ENCODE assay signal across 9 cellular contexts in genomic region chr10:14008648-14009072, GRCh38.
DNase-seq lines count a peak whose midpoint lies in the region; ATAC-seq and TF ChIP-seq lines count a peak whose summit lies in the region.
"Had no signal": no experiment of that assay in that cellular context is flagged by ENCODE, and none has a peak within 500 bp of the region (broad histone marks: within the 10 kb centered on the region; RNA-seq: fewer than 3 reads in every experiment).

No MANE protein-coding gene starts in this region.

- no peaks in the 10 kb centered on the region for H3K36me3 ChIP-seq in body of pancreas (replicated peaks in 1 of 2; ENCODE audit: insufficient read depth in 1 of 2, low read depth in 2 of 2)

- whole genome bisulfite sequencing in body of pancreas, 2 donors = 51 to 57% methylated on average over 9 of the region's 9 CpGs

- no peaks in the 10 kb centered on the region for H3K9me3 ChIP-seq in body of pancreas

- H3K36me3 Mint-ChIP-seq in activated CD4-positive, alpha-beta memory T cell treated with anti-CD3 and anti-CD28 coated beads for 36 hours = no peaks in the 10 kb centered on the region
- H3K36me3 Mint-ChIP-seq in glutamatergic neuron (ENCODE audit: unreplicated experiment) = no peaks in the 10 kb centered on the region

- TF ChIP-seq POLR2A in body of pancreas (IDR thresholded peaks at IDR 0.05) = no peak

- no peak overlapping the region for H3K27ac ChIP-seq in body of pancreas
- H3K27ac ChIP-seq: 22Rv1 had no signal

- peaks cover 5% of the 10 kb centered on the region for H3K4me1 ChIP-seq in body of pancreas

- TF ChIP-seq CTCF in glutamatergic neuron (IDR thresholded peaks at IDR 0.05; ENCODE audit: partially characterized antibody, unreplicated experiment) = no peak
- TF ChIP-seq CTCF in body of pancreas (IDR thresholded peaks at IDR 0.05) = no peak

- peaks cover 33% of the 10 kb centered on the region for H3K4me1 Mint-ChIP-seq in activated CD4-positive, alpha-beta memory T cell treated with anti-CD3 and anti-CD28 coated beads for 36 hours (ENCODE audit: low read depth)
- H3K4me1 Mint-ChIP-seq in glutamatergic neuron (ENCODE audit: low read depth, unreplicated experiment) = peaks cover 50% of the 10 kb centered on the region
- H3K4me1 Mint-ChIP-seq in stimulated activated naive CD8-positive, alpha-beta T cell treated with anti-CD3 and anti-CD28 coated beads, Interleukin-15, amount 100 ng/mL, for 72 hours = peaks cover 44% of the 10 kb centered on the region

- no peak for ATAC-seq in stimulated activated naive CD8-positive, alpha-beta T cell treated with anti-CD3 and anti-CD28 coated beads, Interleukin-15, amount 100 ng/mL, for 72 hours
- no peak for ATAC-seq in body of pancreas

- DNase-seq in DMS53 (lab: John Stamatoyannopoulos, UW) (peak; percentile 41), DMS53 treated with DMSO at 0.1 percent for 48 hours (lab: John Stamatoyannopoulos, UW; ENCODE audit: unreplicated experiment) (no peak), glutamatergic neuron (no peak), body of pancreas (no peak), NCI-H748 treated with DMSO at 0.1 percent for 48 hours (lab: John Stamatoyannopoulos, UW) (no peak)
- DNase-seq in activated CD4-positive, alpha-beta memory T cell treated with anti-CD3 and anti-CD28 coated beads for 36 hours = no peak
- DNase-seq in stimulated activated naive CD8-positive, alpha-beta T cell treated with anti-CD3 and anti-CD28 coated beads, Interleukin-15, amount 100 ng/mL, for 72 hours = no peak
- no peak for DNase-seq in activated effector memory CD4-positive, alpha-beta T cell treated with anti-CD3 and anti-CD28 coated beads, Interleukin-2, amount 50 U/mL, for 16 hours

- intact Hi-C loops in activated CD4-positive, alpha-beta memory T cell treated with anti-CD3 and anti-CD28 coated beads for 36 hours (cut with micrococcal nuclease) = loop anchor here (1.0 to 2.0 kb wide), 5 partner anchors 24 to 422 kb away; partner anchors contain the start of gene PRPF18
- intact Hi-C loops in body of pancreas (cut with DNase I) = no loop called here

- CTCF ChIA-PET in activated CD4-positive, alpha-beta memory T cell treated with anti-CD3 and anti-CD28 coated beads for 36 hours (lab: Charles Lee) = interaction anchor here (0.8 kb wide), 1 partner anchor 24 kb away, joined by 4 read pairs; no protein-coding TSS in a partner anchor

- H3K4me3 ChIP-seq in body of pancreas = no peak overlapping the region

- POLR2A ChIA-PET in activated CD4-positive, alpha-beta memory T cell treated with anti-CD3 and anti-CD28 coated beads for 36 hours (lab: Charles Lee) = interaction anchor here (3.5 kb wide), 1 partner anchor 177 kb away, joined by 17 read pairs; no protein-coding TSS in a partner anchor

- H3K27ac Mint-ChIP-seq in activated CD4-positive, alpha-beta memory T cell treated with anti-CD3 and anti-CD28 coated beads for 36 hours = peak overlapping the region; percentile 11
- peak overlapping the region; percentile 90 for H3K27ac Mint-ChIP-seq in glutamatergic neuron (ENCODE audit: unreplicated experiment)
- H3K27ac Mint-ChIP-seq in stimulated activated naive CD8-positive, alpha-beta T cell treated with anti-CD3 and anti-CD28 coated beads, Interleukin-15, amount 100 ng/mL, for 72 hours = peak overlapping the region in 1 of 2 donors; percentile 11

- no peaks in the 10 kb centered on the region for H3K27me3 ChIP-seq in body of pancreas

- H3K4me3 Mint-ChIP-seq in activated CD4-positive, alpha-beta memory T cell treated with anti-CD3 and anti-CD28 coated beads for 36 hours = peak overlapping the region; percentile 81
- peak overlapping the region; percentile 71 for H3K4me3 Mint-ChIP-seq in glutamatergic neuron (ENCODE audit: unreplicated experiment)
- peak overlapping the region; percentile 85 to 87 for H3K4me3 Mint-ChIP-seq in stimulated activated naive CD8-positive, alpha-beta T cell treated with anti-CD3 and anti-CD28 coated beads, Interleukin-15, amount 100 ng/mL, for 72 hours

- H3K9me3 Mint-ChIP-seq in activated CD4-positive, alpha-beta memory T cell treated with anti-CD3 and anti-CD28 coated beads for 36 hours = no peaks in the 10 kb centered on the region
- peaks cover 12% of the 10 kb centered on the region for H3K9me3 Mint-ChIP-seq in glutamatergic neuron (ENCODE audit: unreplicated experiment)
- H3K9me3 Mint-ChIP-seq in stimulated activated naive CD8-positive, alpha-beta T cell treated with anti-CD3 and anti-CD28 coated beads, Interleukin-15, amount 100 ng/mL, for 72 hours = no peaks in the 10 kb centered on the region

- H3K27me3 Mint-ChIP-seq in activated CD4-positive, alpha-beta memory T cell treated with anti-CD3 and anti-CD28 coated beads for 36 hours = no peaks in the 10 kb centered on the region
- peaks cover 7% of the 10 kb centered on the region for H3K27me3 Mint-ChIP-seq in glutamatergic neuron (ENCODE audit: unreplicated experiment)
- no peaks in the 10 kb centered on the region for H3K27me3 Mint-ChIP-seq in stimulated activated naive CD8-positive, alpha-beta T cell treated with anti-CD3 and anti-CD28 coated beads, Interleukin-15, amount 100 ng/mL, for 72 hours
